ENCODE assay signal across 25 cellular contexts in the genomic region with DNA sequence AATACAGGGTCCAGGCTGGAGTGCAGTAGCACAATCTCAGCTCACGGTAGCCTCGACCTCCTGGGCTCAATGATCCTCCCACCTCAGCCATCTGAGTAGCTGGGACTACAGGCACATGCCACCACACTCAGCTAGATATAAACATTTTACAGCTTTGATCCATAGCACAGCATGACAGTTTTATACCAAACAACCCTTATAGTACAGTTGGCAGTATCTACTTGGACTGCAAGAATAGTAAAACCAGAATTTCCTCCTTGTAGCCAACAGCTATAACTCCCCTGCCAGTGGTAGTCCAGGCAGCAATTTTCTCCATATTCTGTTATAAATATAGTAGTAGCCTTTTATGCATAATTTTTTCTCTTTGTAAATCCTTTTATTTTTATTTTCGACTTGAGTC.
DNase-seq lines count a peak whose midpoint lies in the region; ATAC-seq, FAIRE-seq and TF ChIP-seq lines count a peak whose summit lies in the region.
"Had no signal": no experiment of that assay in that cellular context is flagged by ENCODE, and none has a peak within 500 bp of the region (broad histone marks: within the 10 kb centered on the region; RNA-seq: fewer than 3 reads in every experiment).

No MANE protein-coding gene starts in this region.

- peaks cover 4% of the 10 kb centered on the region for H3K4me1 ChIP-seq in mucosa of descending colon (ENCODE audit: low read depth)
- H3K4me1 ChIP-seq: A549; BLaER1 treated with 17β-estradiol and CSF1 and Interleukin-3, amounts not matched to agents 10 nM and 100 nM had no signal

- H3K4me3 ChIP-seq in mucosa of descending colon: no peak overlapping the region
- H3K4me3 ChIP-seq: A549; BLaER1 treated with 17β-estradiol and CSF1 and Interleukin-3, amounts not matched to agents 10 nM and 100 nM; GM12878 had no signal

- FAIRE-seq in HTR-8/SVneo (lab: Jason Lieb, UNC) (peak; percentile 88), colon (lab: Jason Lieb, UNC) (peak; percentile 43)
- FAIRE-seq: A549, D721Med, GM12878, GM12892, GM18507 had no signal

- H3K36me3 ChIP-seq in mucosa of descending colon (ENCODE audit: low read depth): no peaks in the 10 kb centered on the region

- ATAC-seq in mucosa of descending colon: peak; percentile 89
- no peak for ATAC-seq in HG03378 (IDR thresholded peaks at IDR 0.05; ENCODE audit: unreplicated experiment)
- ATAC-seq: A549; CD8-positive, alpha-beta T cell; GM12878 had no signal

- DNase-seq in HTR-8/SVneo (ENCODE audit: insufficient read length, low spot score): no peak
- DNase-seq in mucosa of descending colon: peak in 1 of 3 donors; percentile 13
- no peak for DNase-seq in middle frontal gyrus (ENCODE audit: extremely low spot score, low spot score)
- no peak for DNase-seq in mesenteric fat pad (ENCODE audit: low spot score)
- DNase-seq in occipital lobe (lab: John Stamatoyannopoulos, UW): no peak
- DNase-seq: AML-193; Caco-2; Calu3; CD4-positive, alpha-beta T cell; CD8-positive, alpha-beta T cell; DMS79; DND-41; EL; GDM1 had no signal

- peak overlapping the region; percentile 23; the same call in 1 of the 2 replicates for H3K27ac ChIP-seq in VCaP
- H3K27ac ChIP-seq: 22Rv1; A549; BLaER1 treated with 17β-estradiol and CSF1 and Interleukin-3, amounts not matched to agents 10 nM and 100 nM; C4-2B had no signal

- no peaks in the 10 kb centered on the region for H3K9me3 ChIP-seq in mucosa of descending colon
- H3K9me3 ChIP-seq: A549, Caco-2 had no signal

- TF ChIP-seq CTCF in VCaP (conservative IDR thresholded peaks at IDR 0.05): no peak
- TF ChIP-seq CTCF in mucosa of descending colon (IDR thresholded peaks at IDR 0.05): no peak

- intact Hi-C loops in mucosa of descending colon (cut with DNase I, micrococcal nuclease): no loop called here
